In the genomic region with DNA sequence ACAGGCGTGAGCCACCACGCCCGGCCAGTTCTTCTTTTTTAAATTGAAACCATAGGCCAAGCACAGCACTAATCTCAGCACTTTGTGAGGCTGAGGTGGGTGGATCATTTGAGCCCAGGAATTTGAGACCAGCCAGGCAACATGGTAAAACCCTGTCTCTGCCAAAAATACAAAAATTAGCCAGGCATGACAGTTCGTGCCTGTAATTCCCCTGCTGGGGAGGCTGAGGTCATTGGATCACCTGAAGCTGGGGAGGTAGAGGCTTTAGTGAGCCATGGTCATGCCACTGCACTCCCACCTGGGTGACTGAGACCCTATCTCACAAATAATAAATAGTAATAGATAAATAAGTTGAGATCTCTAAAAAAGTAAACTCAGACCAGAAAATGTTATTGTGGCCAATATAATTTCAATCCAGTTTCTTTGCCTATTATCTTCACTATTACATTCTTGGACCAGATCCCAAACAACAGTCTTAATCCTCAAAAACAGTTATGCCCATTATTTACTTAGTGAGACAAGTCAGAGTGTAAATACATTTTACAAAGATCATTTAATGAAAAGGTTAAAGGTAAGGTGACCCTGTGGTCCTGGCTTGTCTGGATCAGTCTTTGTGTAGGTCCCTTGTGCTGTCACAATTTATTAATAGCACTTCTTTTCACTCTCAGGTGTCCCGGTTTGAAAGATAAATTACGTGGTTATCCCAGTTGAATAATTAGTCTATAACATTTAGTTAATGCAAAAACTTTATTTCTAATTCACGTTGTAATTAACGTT, we compare ENCODE assay signal across 16 cellular contexts.
"Had no signal": no experiment of that assay in that cellular context is flagged by ENCODE, and none has a peak within 500 bp of the region (broad histone marks: within the 10 kb centered on the region; RNA-seq: fewer than 3 reads in every experiment).

No MANE protein-coding gene starts in this region.

- H3K9me3 Mint-ChIP-seq: activated naive CD4-positive, alpha-beta T cell treated with anti-CD3 and anti-CD28 coated beads, Interleukin-2, amount 50 U/mL, for 24 hours; memory B cell; nephron; T-helper 2 cell treated with Interferon-gamma antibody and Interleukin-4, amounts not matched to agents 5 μg/mL and 100 μg/mL, for 36 hours had no signal

- H3K27ac Mint-ChIP-seq: memory B cell; nephron; T-helper 2 cell treated with Interferon-gamma antibody and Interleukin-4, amounts not matched to agents 5 μg/mL and 100 μg/mL, for 36 hours had no signal

- H3K9me3 ChIP-seq: left lung, prostate gland, spleen had no signal

- DNase-seq: activated CD4-positive, alpha-beta T cell treated with anti-CD3 and anti-CD28 coated beads, Interleukin-2, amount 50 U/mL, for 1 hour; activated effector memory CD4-positive, alpha-beta T cell treated with Interleukin-2 at 50 U/mL for 16 hours; amniotic stem cell; caudate nucleus; islet precursor cell; left lung; occipital lobe; spleen had no signal

- H3K4me1 ChIP-seq: left lung, prostate gland, spleen had no signal

- H3K4me1 Mint-ChIP-seq: activated naive CD4-positive, alpha-beta T cell treated with anti-CD3 and anti-CD28 coated beads, Interleukin-2, amount 50 U/mL, for 24 hours; memory B cell; nephron had no signal

- H3K4me3 Mint-ChIP-seq: activated naive CD4-positive, alpha-beta T cell treated with anti-CD3 and anti-CD28 coated beads, Interleukin-2, amount 50 U/mL, for 24 hours; memory B cell; nephron; T-helper 2 cell treated with Interferon-gamma antibody and Interleukin-4, amounts not matched to agents 5 μg/mL and 100 μg/mL, for 36 hours had no signal

- H3K27me3 Mint-ChIP-seq: activated naive CD4-positive, alpha-beta T cell treated with anti-CD3 and anti-CD28 coated beads, Interleukin-2, amount 50 U/mL, for 24 hours; memory B cell had no signal

- FAIRE-seq: colon had no signal

- H3K27ac ChIP-seq: left lung, prostate gland, spleen had no signal

- H3K4me3 ChIP-seq: left lung, prostate gland, spleen had no signal

- H3K27me3 ChIP-seq: left lung, spleen had no signal

- ATAC-seq: activated CD4-positive, CD25-positive, alpha-beta regulatory T cell treated with anti-CD3 and anti-CD28 coated beads, Interleukin-2, amount 50 U/mL, for 24 hours; left lung; sciatic nerve had no signal
